1 cellular context compared by ENCODE assay signal in genomic region chr22:37912171-37912570, GRCh38.
TF ChIP-seq lines count a peak whose summit lies in the region.

No MANE protein-coding gene starts in this region.

TF ChIP-seq in H1, 55 proteins besides CTCF, POLR2A, EP300 and RAD21:
- no peak for TF ChIP-seq CHD1 (IDR thresholded peaks at IDR 0.05; ENCODE audit: low read depth, low read length)
TF ChIP-seq in H1: peak in this region for 0.
